In the genomic region with DNA sequence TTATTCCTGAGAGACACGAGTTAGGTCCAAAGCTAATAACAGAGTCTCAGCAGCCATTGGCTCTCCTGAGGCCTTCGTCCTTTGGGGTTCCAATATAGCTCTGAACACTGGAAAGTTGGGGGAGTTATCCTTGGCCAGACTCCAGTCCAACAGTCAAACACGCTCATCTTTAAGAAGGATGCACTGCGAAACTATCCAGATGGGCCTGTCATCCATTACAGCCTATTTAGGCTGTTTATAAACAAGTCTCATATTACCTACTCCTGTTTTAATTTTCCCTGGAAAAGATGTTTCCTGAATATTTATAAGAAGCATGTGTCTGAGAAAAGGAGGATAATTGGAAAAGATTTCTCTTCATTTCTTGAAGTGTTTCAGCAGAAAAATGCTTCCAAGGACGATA, we compare ENCODE assay signal across 15 cellular contexts.
"Had no signal": no experiment of that assay in that cellular context is flagged by ENCODE, and none has a peak within 500 bp of the region (broad histone marks: within the 10 kb centered on the region; RNA-seq: fewer than 3 reads in every experiment).

No MANE protein-coding gene starts in this region.

- H3K4me1 ChIP-seq: parathyroid adenoma had no signal

- H2AFZ ChIP-seq: parathyroid adenoma had no signal

- H3K79me2 ChIP-seq: parathyroid adenoma had no signal

- H3K9me3 ChIP-seq: sigmoid colon had no signal

- DNase-seq: activated CD4-positive, alpha-beta memory T cell treated with anti-CD3 and anti-CD28 coated beads for 36 hours; activated CD4-positive, alpha-beta T cell treated with anti-CD3 and anti-CD28 coated beads for 36 hours; activated CD8-positive, alpha-beta memory T cell treated with anti-CD3 and anti-CD28 coated beads, Interleukin-2, amount 10 ng/mL, durations not matched to agents 7 days and 5 days; activated naive CD4-positive, alpha-beta T cell treated with anti-CD3 and anti-CD28 coated beads for 36 hours; activated naive CD8-positive, alpha-beta T cell treated with anti-CD3 and anti-CD28 coated beads, Interleukin-2, amount 50 U/mL, for 24 hours; activated T-cell treated with anti-CD3 and anti-CD28 coated beads, Interleukin-2, amount 50 U/mL, for 1 hour; aorta; foreskin fibroblast; naive B cell; sigmoid colon; stimulated activated CD4-positive, alpha-beta T cell treated with anti-CD3 and anti-CD28 coated beads, Interleukin-12 subunit alpha, Interleukin-12 subunit beta, amount 100 ng/mL, for 4 hours; T-helper 2 cell had no signal

- H3K27ac ChIP-seq: cardiac muscle cell, parathyroid adenoma had no signal

- H3K4me3 ChIP-seq: cardiac muscle cell, lung, sigmoid colon had no signal

- H3K36me3 ChIP-seq: cardiac muscle cell, sigmoid colon had no signal

- H3K27me3 ChIP-seq: cardiac muscle cell, sigmoid colon had no signal

- H3K9ac ChIP-seq: parathyroid adenoma had no signal
